Comparison of ENCODE assay signal across 19 cellular contexts in the genomic region with DNA sequence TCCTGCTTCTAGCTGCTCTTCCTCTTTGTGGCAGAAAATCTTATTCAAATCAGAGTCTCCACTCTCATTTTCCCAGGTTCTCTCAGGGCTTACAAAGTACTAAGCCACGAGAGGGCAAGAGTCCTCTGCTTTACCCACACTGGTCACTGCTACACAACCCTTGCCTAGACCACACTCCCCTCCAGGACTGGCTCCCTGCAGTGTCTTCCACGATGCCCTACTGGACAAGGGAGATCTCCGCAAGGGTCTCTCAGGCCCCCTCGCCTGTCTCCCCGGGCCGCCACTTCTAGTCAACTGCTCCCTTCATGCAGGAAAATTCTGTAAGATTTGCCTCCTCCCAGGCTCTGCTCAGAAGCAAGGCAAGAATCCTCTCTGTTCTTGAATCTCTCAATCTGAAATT.
DNase-seq lines count a peak whose midpoint lies in the region; TF ChIP-seq lines count a peak whose summit lies in the region.
"Had no signal": no experiment of that assay in that cellular context is flagged by ENCODE, and none has a peak within 500 bp of the region (broad histone marks: within the 10 kb centered on the region; RNA-seq: fewer than 3 reads in every experiment).

No MANE protein-coding gene starts in this region.

- no peaks in the 10 kb centered on the region for H3K9me3 Mint-ChIP-seq in glutamatergic neuron (ENCODE audit: unreplicated experiment)

- no peaks in the 10 kb centered on the region for H3K36me3 Mint-ChIP-seq in glutamatergic neuron (ENCODE audit: unreplicated experiment)

- H3K27me3 ChIP-seq in A673 (replicated peaks; ENCODE audit: insufficient read depth, low read depth, low read length, poor library complexity) = no peaks in the 10 kb centered on the region
- no peaks in the 10 kb centered on the region for H3K27me3 ChIP-seq in SJCRH30
- H3K27me3 ChIP-seq: Peyer's patch had no signal

- H3K36me3 ChIP-seq in A673 (ENCODE audit: insufficient read depth, low read length, poor library complexity, severe bottlenecking) (no peaks in the 10 kb centered on the region), HEK293 (ENCODE audit: control insufficient read depth in 2 of 2, insufficient read depth in 1 of 2, low read length in 2 of 2) (no peaks in the 10 kb centered on the region), SJCRH30 (no peaks in the 10 kb centered on the region)
- H3K36me3 ChIP-seq: Peyer's patch, SJSA1 had no signal

- H3K4me3 ChIP-seq in A673 (ENCODE audit: low read depth, low read length, poor library complexity, severe bottlenecking) (no peak overlapping the region), HEK293 (ENCODE audit: low read depth, low read length) (no peak overlapping the region), SJCRH30 (no peak overlapping the region)
- H3K4me3 ChIP-seq: Peyer's patch, SJSA1 had no signal

- H3K27me3 Mint-ChIP-seq in glutamatergic neuron (ENCODE audit: unreplicated experiment) = peaks cover 8% of the 10 kb centered on the region

- DNase-seq in A673 (ENCODE audit: low spot score) = no peak
- no peak for DNase-seq in SJCRH30
- no peak for DNase-seq in glutamatergic neuron
- DNase-seq in caudate nucleus (lab: John Stamatoyannopoulos, UW) = no peak
- no peak for DNase-seq in retina
- DNase-seq in NCI-H2171 (lab: John Stamatoyannopoulos, UW) = no peak
- DNase-seq in NCI-H69 (lab: John Stamatoyannopoulos, UW) = no peak
- DNase-seq: DMS53, GDM1, H7, IMR-90, NCI-H1105 treated with DMSO at 0.1 percent for 48 hours, NCI-H2029 treated with DMSO at 0.1 percent for 48 hours, NCI-H2171 treated with DMSO at 0.1 percent for 48 hours, NCI-H446, Peyer's patch had no signal

- no peak overlapping the region for H3K4me3 Mint-ChIP-seq in glutamatergic neuron (ENCODE audit: unreplicated experiment)

- CTCF ChIA-PET in A673 (lab: Charles Lee) = no interaction called here
- CTCF ChIA-PET in HEK293 (lab: Yijun Ruan, JAX) = interaction anchor here (0.6 to 1.1 kb wide), 2 partner anchors 9 to 188 kb away, joined by 3 to 6 read pairs; no protein-coding TSS in a partner anchor

- H3K4me1 Mint-ChIP-seq in glutamatergic neuron (ENCODE audit: low read depth, unreplicated experiment) = peaks cover 14% of the 10 kb centered on the region

- no TSS peak for BruUV-seq in A673 (replicated peaks; lab: Mats Ljungman, UMichigan)

- intact Hi-C loops in A673 (cut with micrococcal nuclease; ENCODE audit: unreplicated experiment) = no loop called here

- H3K4me1 ChIP-seq in A673 (ENCODE audit: insufficient read depth, low read length, poor library complexity, severe bottlenecking) (peaks cover 35% of the 10 kb centered on the region), HEK293 (ENCODE audit: control insufficient read depth, insufficient read depth, low read length) (no peaks in the 10 kb centered on the region), SJCRH30 (peaks cover 17% of the 10 kb centered on the region)
- H3K4me1 ChIP-seq: Peyer's patch had no signal

- no peaks in the 10 kb centered on the region for H3K9me3 ChIP-seq in A673 (ENCODE audit: low read depth, low read length, poor library complexity, severe bottlenecking)
- no peaks in the 10 kb centered on the region for H3K9me3 ChIP-seq in HEK293 (ENCODE audit: control insufficient read depth, insufficient read depth, low read depth, low read length)
- H3K9me3 ChIP-seq in SJCRH30 (replicated peaks) = no peaks in the 10 kb centered on the region
- H3K9me3 ChIP-seq: Peyer's patch, SJSA1 had no signal

- peak overlapping the region; percentile 6 for H3K27ac Mint-ChIP-seq in glutamatergic neuron (ENCODE audit: unreplicated experiment)

- TF ChIP-seq CTCF in A673 (conservative IDR thresholded peaks at IDR 0.05; ENCODE audit: low read depth, low read length) = no peak
- TF ChIP-seq CTCF in HEK293 (tag by site-specific recombination; IDR thresholded peaks at IDR 0.05) = no peak
- TF ChIP-seq CTCF in glutamatergic neuron (IDR thresholded peaks at IDR 0.05; ENCODE audit: partially characterized antibody, unreplicated experiment) = no peak

- H3K27ac ChIP-seq in A673 (ENCODE audit: low read depth, low read length, poor library complexity, severe bottlenecking) (peak overlapping the region; percentile 48), HEK293 (ENCODE audit: extremely low read depth, low read depth, low read length) (no peak overlapping the region), SJCRH30 (peak overlapping the region; percentile 59; the same call in 1 of the 2 replicates), caudate nucleus (ENCODE audit: low read depth, low read length) (no peak overlapping the region)
- H3K27ac ChIP-seq: C4-2B, Peyer's patch, SJSA1 had no signal

- POLR2A ChIA-PET in A673 (lab: Charles Lee; ENCODE audit: low non-redundant PET) (no interaction called here), HEK293 (lab: Yijun Ruan, JAX) (no interaction called here)

TF ChIP-seq in HEK293, 187 proteins besides CTCF, POLR2A, EP300 and RAD21:
- TF ChIP-seq ZNF248 (tag by site-specific recombination; IDR thresholded peaks at IDR 0.05) (no peak), ZNF274 (IDR thresholded peaks at IDR 0.05; ENCODE audit: low read length) (no peak), ZNF274 (tag by site-specific recombination; IDR thresholded peaks at IDR 0.05; ENCODE audit: borderline replicate concordance) (no peak), SCRT1 (tag by site-specific recombination; IDR thresholded peaks at IDR 0.05; ENCODE audit: borderline replicate concordance) (no peak), ZIC2 (tag by site-specific recombination; IDR thresholded peaks at IDR 0.05) (peak; percentile 51), ZNF416 (tag by site-specific recombination; IDR thresholded peaks at IDR 0.05) (no peak)
TF ChIP-seq in HEK293: peak in this region for 1.

Comparison
In these comparisons a context has a peak if more than half of its experiments do, and no peak if none do; other contexts are left out.
1. H3K27ac ChIP-seq: peak in A673 (single experiment) and SJCRH30 (single experiment); none in HEK293 (single experiment) and caudate nucleus (single experiment).